Comparison of ENCODE assay signal across 8 cellular contexts in genomic region chr11:1310772-1311468, GRCh38. TPM values are rescaled to one million over a fixed set of nuclear protein-coding genes. Genes with fewer than 3 reads are reported as not detected.
DNase-seq lines count a peak whose midpoint lies in the region; ATAC-seq and TF ChIP-seq lines count a peak whose summit lies in the region.

No MANE protein-coding gene starts in this region.

- in situ Hi-C loops in brain microvascular endothelial cell (cut with HindIII; ENCODE audit: low pct_ligation_motif_present, low sequenced_read_pairs): no loop called here

- peaks cover 9% of the 10 kb centered on the region for H3K4me1 ChIP-seq in right cardiac atrium (ENCODE audit: control insufficient read depth, insufficient read depth, low read length)
- H3K4me1 ChIP-seq in mucosa of rectum (ENCODE audit: control insufficient read depth in 2 of 2, insufficient read depth in 2 of 2, low read length in 2 of 2): peaks cover 17 to 25% of the 10 kb centered on the region in 2 donors
- peaks cover 0 to 24% of the 10 kb centered on the region in 2 experiments; a peak in 2 of 4 replicates for H3K4me1 ChIP-seq in SK-N-SH (ENCODE audit: control insufficient read depth in 1 of 2, insufficient read depth in 2 of 2, low read depth in 1 of 2, low read length in 1 of 2)

- no peak overlapping the region for H3K4me2 ChIP-seq in SK-N-SH

- H3K9me3 ChIP-seq in right cardiac atrium (ENCODE audit: control insufficient read depth, low read length) (no peaks in the 10 kb centered on the region), mucosa of rectum (ENCODE audit: control insufficient read depth in 2 of 2, low read length in 2 of 2) (no peaks in the 10 kb centered on the region), SK-N-SH (no peaks in the 10 kb centered on the region; the same call in 1 of the 2 replicates)

- H3K4me3 ChIP-seq in right cardiac atrium (ENCODE audit: low read length) (peak overlapping the region; percentile 58), mucosa of rectum (ENCODE audit: low read length in 2 of 2) (peak overlapping the region; percentile 76 to 85), brain microvascular endothelial cell (ENCODE audit: low read depth, low read length) (no peak overlapping the region), SK-N-SH (ENCODE audit: low read depth in 2 of 2, low read length in 1 of 2) (no peak overlapping the region)

- peaks cover 34% of the 10 kb centered on the region for H3K79me2 ChIP-seq in SK-N-SH (ENCODE audit: insufficient read depth)

- POLR2A ChIA-PET in SK-N-SH (lab: Yijun Ruan, JAX): no interaction called here

- ATAC-seq in right cardiac atrium (no peak), Right ventricle myocardium superior (ENCODE audit: poor library complexity) (no peak)

- intact Hi-C loops in right cardiac atrium (cut with DNase I) (no loop called here), Right ventricle myocardium superior (cut with DNase I) (no loop called here)

- H3K27ac ChIP-seq in right cardiac atrium (ENCODE audit: low read length) (no peak overlapping the region), mucosa of rectum (ENCODE audit: low read depth in 2 of 2, low read length in 2 of 2) (peak overlapping the region; percentile 93 to 97), brain microvascular endothelial cell (no peak overlapping the region), SK-N-SH (ENCODE audit: low read depth in 2 of 2, low read length in 1 of 2) (no peak overlapping the region)

- no peaks in the 10 kb centered on the region for H3K9me2 ChIP-seq in SK-N-SH

- H3K36me3 ChIP-seq in mucosa of rectum (ENCODE audit: control insufficient read depth in 2 of 2, insufficient read depth in 2 of 2, low read length in 2 of 2) (peaks cover 0 to 8% of the 10 kb centered on the region in 2 donors), brain microvascular endothelial cell (replicated peaks) (no peaks in the 10 kb centered on the region), SK-N-SH (replicated peaks in 1 of 2; ENCODE audit: control insufficient read depth in 1 of 2, insufficient read depth in 2 of 2, low read length in 1 of 2) (peaks cover 0 to 3% of the 10 kb centered on the region in 2 experiments)

- H3K27me3 ChIP-seq in right cardiac atrium (ENCODE audit: control insufficient read depth, insufficient read depth): no peaks in the 10 kb centered on the region
- no peaks in the 10 kb centered on the region for H3K27me3 ChIP-seq in mucosa of rectum (ENCODE audit: control insufficient read depth in 2 of 2, insufficient read depth in 2 of 2, low read length in 2 of 2)
- no peaks in the 10 kb centered on the region for H3K27me3 ChIP-seq in brain microvascular endothelial cell (replicated peaks)
- no peaks in the 10 kb centered on the region for H3K27me3 ChIP-seq in SK-N-SH (ENCODE audit: insufficient read depth)

- no peak for TF ChIP-seq EP300 in SK-N-SH (IDR thresholded peaks at IDR 0.05; ENCODE audit: borderline replicate concordance in 1 of 2, low read depth in 1 of 2, low read length in 1 of 2)

- DNase-seq in right cardiac atrium: no peak
- no peak for DNase-seq in Right ventricle myocardium superior
- DNase-seq in activated T-cell treated with anti-CD3 and anti-CD28 coated beads, Interleukin-2, amount 50 U/mL, for 48 hours: peak; percentile 69 to 71
- no peak for DNase-seq in NCI-H226
- DNase-seq in brain microvascular endothelial cell: no peak
- no peak for DNase-seq in NCI-H187 treated with DMSO at 0.1 percent for 48 hours (lab: John Stamatoyannopoulos, UW)
- DNase-seq in SK-N-SH: no peak

- H3F3A ChIP-seq in SK-N-SH (replicated peaks; ENCODE audit: insufficient read depth): no peaks in the 10 kb centered on the region

- TF ChIP-seq RAD21 in SK-N-SH (IDR thresholded peaks at IDR 0.05; ENCODE audit: low read length): no peak

- CTCF ChIA-PET in SK-N-SH (lab: Yijun Ruan, JAX): interaction anchor here (1.0 kb wide), 1 partner anchor 264 kb away, joined by 4 read pairs; no protein-coding TSS in a partner anchor

- TF ChIP-seq CTCF in brain microvascular endothelial cell (IDR thresholded peaks at IDR 0.05; ENCODE audit: low read depth, low read length, missing control alignments) (no peak), SK-N-SH (IDR thresholded peaks at IDR 0.05) (no peak)

- H4K20me1 ChIP-seq in SK-N-SH (ENCODE audit: insufficient read depth): peaks cover 16% of the 10 kb centered on the region; the same call in 1 of the 2 replicates

- H3K9ac ChIP-seq in mucosa of rectum (ENCODE audit: low read depth in 1 of 2, low read length in 2 of 2): peak overlapping the region; percentile 82
- no peak overlapping the region for H3K9ac ChIP-seq in SK-N-SH

- H2AFZ ChIP-seq in SK-N-SH (ENCODE audit: low read depth): no peak overlapping the region

- WGBS in right cardiac atrium: 84% methylated on average over 15 of the region's 15 CpGs
- 88% methylated on average over 15 of the region's 15 CpGs for WGBS in SK-N-SH (ENCODE audit: low lambda C conversion rate)

TF ChIP-seq in SK-N-SH, 30 proteins besides CTCF, POLR2A, EP300 and RAD21:
- TF ChIP-seq FOXM1 (IDR thresholded peaks at IDR 0.05; ENCODE audit: low read depth) (no peak), REST (IDR thresholded peaks at IDR 0.05; ENCODE audit: low read depth, low read length) (no peak), NFIC (IDR thresholded peaks at IDR 0.05; ENCODE audit: borderline replicate concordance) (no peak), TAF1 (IDR thresholded peaks at IDR 0.05; ENCODE audit: borderline replicate concordance, low read depth, low read length) (no peak), TCF12 (IDR thresholded peaks at IDR 0.05) (no peak), MEF2A (IDR thresholded peaks at IDR 0.05; ENCODE audit: borderline replicate concordance, low read depth) (no peak), SIN3A (IDR thresholded peaks at IDR 0.05; ENCODE audit: borderline replicate concordance, low read depth, low read length) (no peak), TEAD4 (IDR thresholded peaks at IDR 0.05; ENCODE audit: borderline replicate concordance, insufficient read depth) (no peak), CHD2 (IDR thresholded peaks at IDR 0.05; ENCODE audit: low read length, partially characterized antibody) (no peak)
TF ChIP-seq in SK-N-SH: peak in this region for 0.

RNA-seq across cellular contexts. Expression of gene TOLLIP, which starts 1.5 kb away (rescaled TPM):
- total RNA-seq in right cardiac atrium (10 to 100 TPM; 42.2 to 53.6 (median 46.0) TPM), Right ventricle myocardium superior (49.9 TPM)
- polyA plus RNA-seq in right cardiac atrium (32.6 TPM), SK-N-SH (2012; rRNA removed) (42.6 and 55.4 TPM in 2 replicates)
- polyA plus RNA-seq in SK-N-SH (2012; cell fraction: cytosol; rRNA removed): 21.1 and 39.4 TPM in 2 replicates
- polyA plus RNA-seq in SK-N-SH (2012; cell fraction: nucleus; rRNA removed): 37.6 and 42.4 TPM in 2 replicates

Comparison
In these comparisons a context has a peak if more than half of its experiments do, and no peak if none do; other contexts are left out.
1. DNase-seq: peak in activated T-cell treated with anti-CD3 and anti-CD28 coated beads, Interleukin-2, amount 50 U/mL, for 48 hours (2 of 2); none in right cardiac atrium (0 of 3), Right ventricle myocardium superior (single experiment), NCI-H226 (single experiment), brain microvascular endothelial cell (single experiment), NCI-H187 treated with DMSO at 0.1 percent for 48 hours (single experiment) and SK-N-SH (single experiment).
2. H3K27ac ChIP-seq: peak in mucosa of rectum (2 of 2); none in right cardiac atrium (single experiment), brain microvascular endothelial cell (single experiment) and SK-N-SH (0 of 2).
3. H3K4me3 ChIP-seq: peak in right cardiac atrium (single experiment) and mucosa of rectum (2 of 2); none in brain microvascular endothelial cell (single experiment) and SK-N-SH (0 of 2).